2 cellular contexts compared by ENCODE assay signal in the genomic region with DNA sequence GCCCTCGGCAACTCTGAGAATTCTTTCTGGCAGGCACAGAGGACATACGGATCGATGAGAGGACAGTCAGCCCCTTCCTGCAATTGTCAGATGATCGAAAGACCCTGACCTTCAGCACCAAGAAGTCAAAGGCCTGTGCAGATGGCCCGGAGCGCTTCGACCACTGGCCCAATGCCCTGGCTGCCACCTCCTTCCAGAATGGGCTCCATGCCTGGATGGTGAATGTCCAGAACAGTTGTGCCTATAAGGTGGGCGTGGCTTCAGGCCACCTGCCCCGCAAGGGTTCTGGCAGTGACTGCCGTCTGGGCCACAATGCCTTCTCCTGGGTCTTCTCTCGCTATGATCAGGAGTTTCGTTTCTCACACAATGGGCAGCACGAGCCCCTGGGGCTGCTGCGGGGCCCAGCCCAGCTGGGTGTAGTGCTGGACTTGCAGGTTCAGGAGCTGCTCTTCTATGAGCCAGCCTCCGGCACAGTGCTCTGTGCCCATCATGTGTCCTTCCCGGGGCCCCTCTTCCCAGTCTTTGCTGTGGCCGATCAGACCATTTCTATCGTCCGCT.
TF ChIP-seq lines count a peak whose summit lies in the region.

No MANE protein-coding gene starts in this region.

TF ChIP-seq in WTC11, 78 proteins besides CTCF, POLR2A, EP300 and RAD21:
- TF ChIP-seq ZNF121 (CRISPR knock-in tag; IDR thresholded peaks at IDR 0.05): no peak
- TF ChIP-seq MYBL2 (CRISPR knock-in tag; IDR thresholded peaks at IDR 0.05): no peak
- TF ChIP-seq, protein P1, sequence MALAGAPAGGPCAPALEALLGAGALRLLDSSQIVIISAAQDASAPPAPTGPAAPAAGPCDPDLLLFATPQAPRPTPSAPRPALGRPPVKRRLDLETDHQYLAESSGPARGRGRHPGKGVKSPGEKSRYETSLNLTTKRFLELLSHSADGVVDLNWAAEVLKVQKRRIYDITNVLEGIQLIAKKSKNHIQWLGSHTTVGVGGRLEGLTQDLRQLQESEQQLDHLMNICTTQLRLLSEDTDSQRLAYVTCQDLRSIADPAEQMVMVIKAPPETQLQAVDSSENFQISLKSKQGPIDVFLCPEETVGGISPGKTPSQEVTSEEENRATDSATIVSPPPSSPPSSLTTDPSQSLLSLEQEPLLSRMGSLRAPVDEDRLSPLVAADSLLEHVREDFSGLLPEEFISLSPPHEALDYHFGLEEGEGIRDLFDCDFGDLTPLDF (CRISPR knock-in tag; IDR thresholded peaks at IDR 0.05): no peak
- TF ChIP-seq, protein P2, sequence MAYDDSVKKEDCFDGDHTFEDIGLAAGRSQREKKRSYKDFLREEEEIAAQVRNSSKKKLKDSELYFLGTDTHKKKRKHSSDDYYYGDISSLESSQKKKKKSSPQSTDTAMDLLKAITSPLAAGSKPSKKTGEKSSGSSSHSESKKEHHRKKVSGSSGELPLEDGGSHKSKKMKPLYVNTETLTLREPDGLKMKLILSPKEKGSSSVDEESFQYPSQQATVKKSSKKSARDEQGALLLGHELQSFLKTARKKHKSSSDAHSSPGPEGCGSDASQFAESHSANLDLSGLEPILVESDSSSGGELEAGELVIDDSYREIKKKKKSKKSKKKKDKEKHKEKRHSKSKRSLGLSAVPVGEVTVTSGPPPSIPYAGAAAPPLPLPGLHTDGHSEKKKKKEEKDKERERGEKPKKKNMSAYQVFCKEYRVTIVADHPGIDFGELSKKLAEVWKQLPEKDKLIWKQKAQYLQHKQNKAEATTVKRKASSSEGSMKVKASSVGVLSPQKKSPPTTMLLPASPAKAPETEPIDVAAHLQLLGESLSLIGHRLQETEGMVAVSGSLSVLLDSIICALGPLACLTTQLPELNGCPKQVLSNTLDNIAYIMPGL (CRISPR knock-in tag; IDR thresholded peaks at IDR 0.05): no peak
- no peak for TF ChIP-seq SP1 (CRISPR knock-in tag; conservative IDR thresholded peaks at IDR 0.05)
- no peak for TF ChIP-seq ZNF219 (CRISPR knock-in tag; IDR thresholded peaks at IDR 0.05; ENCODE audit: borderline replicate concordance)
- TF ChIP-seq, protein P3, sequence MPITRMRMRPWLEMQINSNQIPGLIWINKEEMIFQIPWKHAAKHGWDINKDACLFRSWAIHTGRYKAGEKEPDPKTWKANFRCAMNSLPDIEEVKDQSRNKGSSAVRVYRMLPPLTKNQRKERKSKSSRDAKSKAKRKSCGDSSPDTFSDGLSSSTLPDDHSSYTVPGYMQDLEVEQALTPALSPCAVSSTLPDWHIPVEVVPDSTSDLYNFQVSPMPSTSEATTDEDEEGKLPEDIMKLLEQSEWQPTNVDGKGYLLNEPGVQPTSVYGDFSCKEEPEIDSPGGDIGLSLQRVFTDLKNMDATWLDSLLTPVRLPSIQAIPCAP (CRISPR knock-in tag; IDR thresholded peaks at IDR 0.05): no peak
- TF ChIP-seq, protein P4, sequence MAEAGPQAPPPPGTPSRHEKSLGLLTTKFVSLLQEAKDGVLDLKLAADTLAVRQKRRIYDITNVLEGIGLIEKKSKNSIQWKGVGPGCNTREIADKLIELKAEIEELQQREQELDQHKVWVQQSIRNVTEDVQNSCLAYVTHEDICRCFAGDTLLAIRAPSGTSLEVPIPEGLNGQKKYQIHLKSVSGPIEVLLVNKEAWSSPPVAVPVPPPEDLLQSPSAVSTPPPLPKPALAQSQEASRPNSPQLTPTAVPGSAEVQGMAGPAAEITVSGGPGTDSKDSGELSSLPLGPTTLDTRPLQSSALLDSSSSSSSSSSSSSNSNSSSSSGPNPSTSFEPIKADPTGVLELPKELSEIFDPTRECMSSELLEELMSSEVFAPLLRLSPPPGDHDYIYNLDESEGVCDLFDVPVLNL (CRISPR knock-in tag; IDR thresholded peaks at IDR 0.05; ENCODE audit: borderline replicate concordance, low read depth): no peak
- no peak for TF ChIP-seq PRRX2 (CRISPR knock-in tag; IDR thresholded peaks at IDR 0.05)
- TF ChIP-seq KAT7 (CRISPR knock-in tag; IDR thresholded peaks at IDR 0.05; ENCODE audit: borderline replicate concordance): no peak
- TF ChIP-seq ZNF263 (CRISPR knock-in tag; IDR thresholded peaks at IDR 0.05; ENCODE audit: low read depth): no peak
- TF ChIP-seq TCF7 (CRISPR knock-in tag; IDR thresholded peaks at IDR 0.05; ENCODE audit: low read depth): no peak
- TF ChIP-seq MXD4 (CRISPR knock-in tag; IDR thresholded peaks at IDR 0.05; ENCODE audit: borderline replicate concordance): no peak
- no peak for TF ChIP-seq NR1H2 (CRISPR knock-in tag; IDR thresholded peaks at IDR 0.05)
- TF ChIP-seq, protein P5, sequence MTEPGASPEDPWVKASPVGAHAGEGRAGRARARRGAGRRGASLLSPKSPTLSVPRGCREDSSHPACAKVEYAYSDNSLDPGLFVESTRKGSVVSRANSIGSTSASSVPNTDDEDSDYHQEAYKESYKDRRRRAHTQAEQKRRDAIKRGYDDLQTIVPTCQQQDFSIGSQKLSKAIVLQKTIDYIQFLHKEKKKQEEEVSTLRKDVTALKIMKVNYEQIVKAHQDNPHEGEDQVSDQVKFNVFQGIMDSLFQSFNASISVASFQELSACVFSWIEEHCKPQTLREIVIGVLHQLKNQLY (CRISPR knock-in tag; IDR thresholded peaks at IDR 0.05): no peak

TF ChIP-seq in HepG2, 621 proteins besides CTCF, POLR2A, EP300 and RAD21 (continues in another document):
- TF ChIP-seq SP1 (IDR thresholded peaks at IDR 0.05) (no peak), SP1 (CRISPR knock-in tag; IDR thresholded peaks at IDR 0.05) (0 out of 2 replicates have a peak, but pooled peaks have one; percentile 16), ZBTB38 (CRISPR knock-in tag; IDR thresholded peaks at IDR 0.05) (peak; percentile 60; the same call in 1 of the 2 replicates), SPEN (CRISPR knock-in tag; IDR thresholded peaks at IDR 0.05; ENCODE audit: low read depth) (0 out of 2 replicates have a peak, but pooled peaks have one; percentile 21), SALL1 (CRISPR knock-in tag; IDR thresholded peaks at IDR 0.05) (peak; percentile 45; the same call in 1 of the 2 replicates), ZNF558 (CRISPR knock-in tag; IDR thresholded peaks at IDR 0.05; ENCODE audit: borderline replicate concordance) (no peak), ZNF556 (CRISPR knock-in tag; IDR thresholded peaks at IDR 0.05; ENCODE audit: borderline replicate concordance) (peak; percentile 40; the same call in 1 of the 2 replicates), ZKSCAN1 (IDR thresholded peaks at IDR 0.05; ENCODE audit: low read length) (no peak), ARNTL (CRISPR knock-in tag; IDR thresholded peaks at IDR 0.05) (0 out of 2 replicates have a peak, but pooled peaks have one; percentile 38), ZFX (CRISPR knock-in tag; IDR thresholded peaks at IDR 0.05; ENCODE audit: low read depth) (peak; percentile 32; the same call in 1 of the 2 replicates), KLF12 (CRISPR knock-in tag; IDR thresholded peaks at IDR 0.05; ENCODE audit: borderline replicate concordance) (0 out of 2 replicates have a peak, but pooled peaks have one; percentile 38), ZNF749 (CRISPR knock-in tag; IDR thresholded peaks at IDR 0.05; ENCODE audit: borderline replicate concordance) (no peak)
- TF ChIP-seq, protein P6, sequence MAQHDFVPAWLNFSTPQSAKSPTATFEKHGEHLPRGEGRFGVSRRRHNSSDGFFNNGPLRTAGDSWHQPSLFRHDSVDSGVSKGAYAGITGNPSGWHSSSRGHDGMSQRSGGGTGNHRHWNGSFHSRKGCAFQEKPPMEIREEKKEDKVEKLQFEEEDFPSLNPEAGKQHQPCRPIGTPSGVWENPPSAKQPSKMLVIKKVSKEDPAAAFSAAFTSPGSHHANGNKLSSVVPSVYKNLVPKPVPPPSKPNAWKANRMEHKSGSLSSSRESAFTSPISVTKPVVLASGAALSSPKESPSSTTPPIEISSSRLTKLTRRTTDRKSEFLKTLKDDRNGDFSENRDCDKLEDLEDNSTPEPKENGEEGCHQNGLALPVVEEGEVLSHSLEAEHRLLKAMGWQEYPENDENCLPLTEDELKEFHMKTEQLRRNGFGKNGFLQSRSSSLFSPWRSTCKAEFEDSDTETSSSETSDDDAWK (CRISPR knock-in tag; IDR thresholded peaks at IDR 0.05): no peak
- TF ChIP-seq, protein P7, sequence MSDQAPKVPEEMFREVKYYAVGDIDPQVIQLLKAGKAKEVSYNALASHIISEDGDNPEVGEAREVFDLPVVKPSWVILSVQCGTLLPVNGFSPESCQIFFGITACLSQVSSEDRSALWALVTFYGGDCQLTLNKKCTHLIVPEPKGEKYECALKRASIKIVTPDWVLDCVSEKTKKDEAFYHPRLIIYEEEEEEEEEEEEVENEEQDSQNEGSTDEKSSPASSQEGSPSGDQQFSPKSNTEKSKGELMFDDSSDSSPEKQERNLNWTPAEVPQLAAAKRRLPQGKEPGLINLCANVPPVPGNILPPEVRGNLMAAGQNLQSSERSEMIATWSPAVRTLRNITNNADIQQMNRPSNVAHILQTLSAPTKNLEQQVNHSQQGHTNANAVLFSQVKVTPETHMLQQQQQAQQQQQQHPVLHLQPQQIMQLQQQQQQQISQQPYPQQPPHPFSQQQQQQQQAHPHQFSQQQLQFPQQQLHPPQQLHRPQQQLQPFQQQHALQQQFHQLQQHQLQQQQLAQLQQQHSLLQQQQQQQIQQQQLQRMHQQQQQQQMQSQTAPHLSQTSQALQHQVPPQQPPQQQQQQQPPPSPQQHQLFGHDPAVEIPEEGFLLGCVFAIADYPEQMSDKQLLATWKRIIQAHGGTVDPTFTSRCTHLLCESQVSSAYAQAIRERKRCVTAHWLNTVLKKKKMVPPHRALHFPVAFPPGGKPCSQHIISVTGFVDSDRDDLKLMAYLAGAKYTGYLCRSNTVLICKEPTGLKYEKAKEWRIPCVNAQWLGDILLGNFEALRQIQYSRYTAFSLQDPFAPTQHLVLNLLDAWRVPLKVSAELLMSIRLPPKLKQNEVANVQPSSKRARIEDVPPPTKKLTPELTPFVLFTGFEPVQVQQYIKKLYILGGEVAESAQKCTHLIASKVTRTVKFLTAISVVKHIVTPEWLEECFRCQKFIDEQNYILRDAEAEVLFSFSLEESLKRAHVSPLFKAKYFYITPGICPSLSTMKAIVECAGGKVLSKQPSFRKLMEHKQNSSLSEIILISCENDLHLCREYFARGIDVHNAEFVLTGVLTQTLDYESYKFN (CRISPR knock-in tag; conservative IDR thresholded peaks at IDR 0.05): peak; percentile 38
- TF ChIP-seq, protein P8, sequence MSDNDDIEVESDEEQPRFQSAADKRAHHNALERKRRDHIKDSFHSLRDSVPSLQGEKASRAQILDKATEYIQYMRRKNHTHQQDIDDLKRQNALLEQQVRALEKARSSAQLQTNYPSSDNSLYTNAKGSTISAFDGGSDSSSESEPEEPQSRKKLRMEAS (IDR thresholded peaks at IDR 0.05): 0 out of 2 replicates have a peak, but pooled peaks have one; percentile 23
- TF ChIP-seq, protein P9, sequence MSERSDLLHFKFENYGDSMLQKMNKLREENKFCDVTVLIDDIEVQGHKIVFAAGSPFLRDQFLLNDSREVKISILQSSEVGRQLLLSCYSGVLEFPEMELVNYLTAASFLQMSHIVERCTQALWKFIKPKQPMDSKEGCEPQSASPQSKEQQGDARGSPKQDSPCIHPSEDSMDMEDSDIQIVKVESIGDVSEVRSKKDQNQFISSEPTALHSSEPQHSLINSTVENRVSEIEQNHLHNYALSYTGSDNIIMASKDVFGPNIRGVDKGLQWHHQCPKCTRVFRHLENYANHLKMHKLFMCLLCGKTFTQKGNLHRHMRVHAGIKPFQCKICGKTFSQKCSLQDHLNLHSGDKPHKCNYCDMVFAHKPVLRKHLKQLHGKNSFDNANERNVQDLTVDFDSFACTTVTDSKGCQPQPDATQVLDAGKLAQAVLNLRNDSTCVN (CRISPR knock-in tag; IDR thresholded peaks at IDR 0.05; ENCODE audit: borderline replicate concordance): 0 out of 2 replicates have a peak, but pooled peaks have one; percentile 51
- TF ChIP-seq, protein P10, sequence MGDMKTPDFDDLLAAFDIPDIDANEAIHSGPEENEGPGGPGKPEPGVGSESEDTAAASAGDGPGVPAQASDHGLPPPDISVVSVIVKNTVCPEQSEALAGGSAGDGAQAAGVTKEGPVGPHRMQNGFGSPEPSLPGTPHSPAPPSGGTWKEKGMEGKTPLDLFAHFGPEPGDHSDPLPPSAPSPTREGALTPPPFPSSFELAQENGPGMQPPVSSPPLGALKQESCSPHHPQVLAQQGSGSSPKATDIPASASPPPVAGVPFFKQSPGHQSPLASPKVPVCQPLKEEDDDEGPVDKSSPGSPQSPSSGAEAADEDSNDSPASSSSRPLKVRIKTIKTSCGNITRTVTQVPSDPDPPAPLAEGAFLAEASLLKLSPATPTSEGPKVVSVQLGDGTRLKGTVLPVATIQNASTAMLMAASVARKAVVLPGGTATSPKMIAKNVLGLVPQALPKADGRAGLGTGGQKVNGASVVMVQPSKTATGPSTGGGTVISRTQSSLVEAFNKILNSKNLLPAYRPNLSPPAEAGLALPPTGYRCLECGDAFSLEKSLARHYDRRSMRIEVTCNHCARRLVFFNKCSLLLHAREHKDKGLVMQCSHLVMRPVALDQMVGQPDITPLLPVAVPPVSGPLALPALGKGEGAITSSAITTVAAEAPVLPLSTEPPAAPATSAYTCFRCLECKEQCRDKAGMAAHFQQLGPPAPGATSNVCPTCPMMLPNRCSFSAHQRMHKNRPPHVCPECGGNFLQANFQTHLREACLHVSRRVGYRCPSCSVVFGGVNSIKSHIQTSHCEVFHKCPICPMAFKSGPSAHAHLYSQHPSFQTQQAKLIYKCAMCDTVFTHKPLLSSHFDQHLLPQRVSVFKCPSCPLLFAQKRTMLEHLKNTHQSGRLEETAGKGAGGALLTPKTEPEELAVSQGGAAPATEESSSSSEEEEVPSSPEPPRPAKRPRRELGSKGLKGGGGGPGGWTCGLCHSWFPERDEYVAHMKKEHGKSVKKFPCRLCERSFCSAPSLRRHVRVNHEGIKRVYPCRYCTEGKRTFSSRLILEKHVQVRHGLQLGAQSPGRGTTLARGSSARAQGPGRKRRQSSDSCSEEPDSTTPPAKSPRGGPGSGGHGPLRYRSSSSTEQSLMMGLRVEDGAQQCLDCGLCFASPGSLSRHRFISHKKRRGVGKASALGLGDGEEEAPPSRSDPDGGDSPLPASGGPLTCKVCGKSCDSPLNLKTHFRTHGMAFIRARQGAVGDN (CRISPR knock-in tag; IDR thresholded peaks at IDR 0.05): peak; percentile 76
